Comparison of ENCODE assay signal across 18 cellular contexts in genomic region chr6:16658661-16659060, GRCh38.
DNase-seq lines count a peak whose midpoint lies in the region; ATAC-seq and TF ChIP-seq lines count a peak whose summit lies in the region.
"Had no signal": no experiment of that assay in that cellular context is flagged by ENCODE, and none has a peak within 500 bp of the region (broad histone marks: within the 10 kb centered on the region; RNA-seq: fewer than 3 reads in every experiment).

No MANE protein-coding gene starts in this region.

- H4K20me1 ChIP-seq in smooth muscle cell (ENCODE audit: low read depth), result peaks cover 40% of the 10 kb centered on the region

- H3K27me3 ChIP-seq in endodermal cell (ENCODE audit: control insufficient read depth, insufficient read depth, low read length, poor library complexity, severe bottlenecking) (no peaks in the 10 kb centered on the region), smooth muscle cell (ENCODE audit: low read depth) (no peaks in the 10 kb centered on the region)
- H3K27me3 ChIP-seq: vagina had no signal

- H3K36me3 ChIP-seq in endodermal cell (ENCODE audit: control insufficient read depth, insufficient read depth, low read length) (peaks cover 3% of the 10 kb centered on the region), smooth muscle cell (ENCODE audit: low read depth) (no peaks in the 10 kb centered on the region)
- H3K36me3 ChIP-seq: vagina had no signal

- H3K9me3 ChIP-seq in endodermal cell (ENCODE audit: control insufficient read depth, low read length) (peaks cover 14% of the 10 kb centered on the region), smooth muscle cell (replicated peaks; ENCODE audit: low read depth) (no peaks in the 10 kb centered on the region)
- H3K9me3 ChIP-seq: SK-N-SH, vagina had no signal

- H3K27ac Mint-ChIP-seq in activated T-cell treated with anti-CD3 and anti-CD28 coated beads, Interleukin-2, amount 50 U/mL, for 24 hours, result peak overlapping the region; percentile 88
- H3K27ac Mint-ChIP-seq in T-helper 2 cell treated with Interferon-gamma antibody and Interleukin-4, amounts not matched to agents 5 μg/mL and 100 μg/mL, for 36 hours, result peak overlapping the region; percentile 76
- no peak overlapping the region for H3K27ac Mint-ChIP-seq in endodermal cell
- H3K27ac Mint-ChIP-seq: HFFc6 had no signal

- TF ChIP-seq CTCF in endodermal cell (conservative IDR thresholded peaks at IDR 0.05) (no peak), smooth muscle cell (IDR thresholded peaks at IDR 0.05; ENCODE audit: borderline replicate concordance, insufficient read depth, poor library complexity, severe bottlenecking) (no peak)

- H3K4me2 ChIP-seq in smooth muscle cell, result peak overlapping the region; percentile 59
- H3K4me2 ChIP-seq: PC-9, SK-N-SH had no signal

- no peak for DNase-seq in activated T-cell treated with anti-CD3 and anti-CD28 coated beads, Interleukin-2, amount 50 U/mL, for 24 hours
- DNase-seq in activated T-cell treated with anti-CD3 and anti-CD28 coated beads for 4 hours (no peak), endodermal cell (peak; percentile 51), smooth muscle cell (lab: John Stamatoyannopoulos, UW; ENCODE audit: unreplicated experiment) (no peak), medulla oblongata (ENCODE audit: extremely low spot score) (no peak)
- DNase-seq in T-helper 2 cell treated with Interferon-gamma antibody and Interleukin-4, amounts not matched to agents 5 μg/mL and 100 μg/mL, for 36 hours (ENCODE audit: low spot score), result no peak
- DNase-seq: ACHN; GDM1; HFFc6; mammary epithelial cell; NCI-H2081 treated with DMSO at 0.1 percent for 48 hours; nucleus accumbens; PC-9; SK-N-SH; stimulated activated naive CD4-positive, alpha-beta T cell had no signal

- H3K4me1 ChIP-seq in endodermal cell (ENCODE audit: control insufficient read depth, insufficient read depth, low read length) (peaks cover 13% of the 10 kb centered on the region), smooth muscle cell (ENCODE audit: low read depth) (peaks cover 12% of the 10 kb centered on the region)

- peaks cover 50% of the 10 kb centered on the region for H3K36me3 Mint-ChIP-seq in activated T-cell treated with anti-CD3 and anti-CD28 coated beads, Interleukin-2, amount 50 U/mL, for 24 hours (ENCODE audit: low read depth)
- H3K36me3 Mint-ChIP-seq in T-helper 2 cell treated with Interferon-gamma antibody and Interleukin-4, amounts not matched to agents 5 μg/mL and 100 μg/mL, for 36 hours (ENCODE audit: low read depth), result peaks cover 48% of the 10 kb centered on the region
- H3K36me3 Mint-ChIP-seq in endodermal cell (ENCODE audit: low read depth), result peaks cover 6% of the 10 kb centered on the region

- H3K9ac ChIP-seq in endodermal cell (ENCODE audit: extremely low read depth, low read length, poor library complexity, severe bottlenecking) (no peak overlapping the region), smooth muscle cell (ENCODE audit: low read depth) (peak overlapping the region; percentile 0)
- H3K9ac ChIP-seq: SK-N-SH had no signal

- H3K27me3 Mint-ChIP-seq in activated T-cell treated with anti-CD3 and anti-CD28 coated beads, Interleukin-2, amount 50 U/mL, for 24 hours, result no peaks in the 10 kb centered on the region
- H3K27me3 Mint-ChIP-seq in T-helper 2 cell treated with Interferon-gamma antibody and Interleukin-4, amounts not matched to agents 5 μg/mL and 100 μg/mL, for 36 hours (ENCODE audit: low read depth), result no peaks in the 10 kb centered on the region
- no peaks in the 10 kb centered on the region for H3K27me3 Mint-ChIP-seq in endodermal cell (ENCODE audit: insufficient read depth)

- H3K9me3 Mint-ChIP-seq in activated T-cell treated with anti-CD3 and anti-CD28 coated beads, Interleukin-2, amount 50 U/mL, for 24 hours, result peaks cover 9% of the 10 kb centered on the region
- peaks cover 5% of the 10 kb centered on the region for H3K9me3 Mint-ChIP-seq in T-helper 2 cell treated with Interferon-gamma antibody and Interleukin-4, amounts not matched to agents 5 μg/mL and 100 μg/mL, for 36 hours
- H3K9me3 Mint-ChIP-seq in endodermal cell, result peaks cover 15% of the 10 kb centered on the region

- peak overlapping the region; percentile 65 for H3K4me3 Mint-ChIP-seq in activated T-cell treated with anti-CD3 and anti-CD28 coated beads, Interleukin-2, amount 50 U/mL, for 24 hours
- peak overlapping the region; percentile 75 for H3K4me3 Mint-ChIP-seq in T-helper 2 cell treated with Interferon-gamma antibody and Interleukin-4, amounts not matched to agents 5 μg/mL and 100 μg/mL, for 36 hours
- H3K4me3 Mint-ChIP-seq in endodermal cell, result no peak overlapping the region
- H3K4me3 Mint-ChIP-seq: HFFc6 had no signal

- no peak overlapping the region for H2AFZ ChIP-seq in smooth muscle cell (ENCODE audit: low read depth)
- H2AFZ ChIP-seq: PC-9 had no signal

- peaks cover 23% of the 10 kb centered on the region for H3K79me2 ChIP-seq in smooth muscle cell (ENCODE audit: low read depth)

- no peak overlapping the region for H3K27ac ChIP-seq in endodermal cell (ENCODE audit: low read depth, low read length)
- H3K27ac ChIP-seq in smooth muscle cell (ENCODE audit: low read depth), result peak overlapping the region; percentile 44
- H3K27ac ChIP-seq: PC-9, vagina had no signal

- peaks cover 6% of the 10 kb centered on the region for H3F3A ChIP-seq in smooth muscle cell (ENCODE audit: low read depth)

- ATAC-seq in HG03159 (IDR thresholded peaks at IDR 0.05; ENCODE audit: unreplicated experiment) (no peak), GM18870 (IDR thresholded peaks at IDR 0.05; ENCODE audit: unreplicated experiment) (no peak)

- 79 to 83% methylated on average over 3 to 5 of the region's 5 CpGs for WGBS in endodermal cell (ENCODE audit: insufficient coverage in 1 of 2, insufficient read length in 1 of 2), 2 experiments
- 29% methylated on average over 5 of the region's 5 CpGs for WGBS in smooth muscle cell (ENCODE audit: low lambda C conversion rate)

- H3K4me1 Mint-ChIP-seq in activated T-cell treated with anti-CD3 and anti-CD28 coated beads, Interleukin-2, amount 50 U/mL, for 24 hours (ENCODE audit: low read depth), result peaks cover 74% of the 10 kb centered on the region
- peaks cover 55% of the 10 kb centered on the region for H3K4me1 Mint-ChIP-seq in T-helper 2 cell treated with Interferon-gamma antibody and Interleukin-4, amounts not matched to agents 5 μg/mL and 100 μg/mL, for 36 hours (ENCODE audit: low read depth)
- peaks cover 33% of the 10 kb centered on the region for H3K4me1 Mint-ChIP-seq in endodermal cell

- H3K4me3 ChIP-seq in endodermal cell (ENCODE audit: low read length) (no peak overlapping the region), smooth muscle cell (no peak overlapping the region)
- H3K4me3 ChIP-seq: PC-9, vagina had no signal
